ENCODE assay signal across 8 cellular contexts in genomic region chr17:17972126-17972951, GRCh38. TPM values are rescaled to one million over a fixed set of nuclear protein-coding genes. Genes with fewer than 3 reads are reported as not detected.
DNase-seq lines count a peak whose midpoint lies in the region; ATAC-seq and TF ChIP-seq lines count a peak whose summit lies in the region.

DRC3 (plus strand) TSS chr17:17972862; CDS start chr17:17977599, 4,737 bp downstream.
TOM1L2 (minus strand) TSS chr17:17972400; CDS start chr17:17972313, 87 bp downstream.

- intact Hi-C loops in CD4-positive, alpha-beta memory T cell (cut with micrococcal nuclease): loop anchor here (1.0 kb wide), 8 partner anchors 14 to 381 kb away; partner anchors contain the start of genes ALKBH5, ATPAF2, DRG2 and GID4
- intact Hi-C loops in right lobe of liver (cut with DNase I): no loop called here

- peak within 1 kb of the TSS; percentile 87 to 98 (median 97) for H3K27ac Mint-ChIP-seq in CD4-positive, alpha-beta memory T cell
- H3K27ac Mint-ChIP-seq in activated CD4-positive, alpha-beta memory T cell treated with anti-CD3 and anti-CD28 coated beads, Interleukin-2, amount 10 ng/mL, durations not matched to agents 7 days and 5 days: peak within 1 kb of the TSS; percentile 83

- TF ChIP-seq POLR2A in right lobe of liver (IDR thresholded peaks at IDR 0.05): peak; percentile 73

- H3K4me1 ChIP-seq in CD4-positive, alpha-beta memory T cell (ENCODE audit: insufficient read depth, low read length): peaks cover 25% of the 10 kb centered on the region
- H3K4me1 ChIP-seq in duodenal mucosa (ENCODE audit: control insufficient read depth in 1 of 2, insufficient read depth in 2 of 2, low read length in 2 of 2): peaks cover 19% of the 10 kb centered on the region in 2 donors
- H3K4me1 ChIP-seq in right lobe of liver: peaks cover 0 to 18% (median 0%) of the 10 kb centered on the region in 4 donors

- peak; percentile 93 for ATAC-seq in GM19455 (IDR thresholded peaks at IDR 0.05; ENCODE audit: unreplicated experiment)
- ATAC-seq in right lobe of liver: peak; percentile 96 to 98 (median 97)

- H3K9me3 ChIP-seq in CD4-positive, alpha-beta memory T cell (ENCODE audit: control insufficient read depth in 1 of 2, low read length in 2 of 2): no peaks in the 10 kb centered on the region
- H3K9me3 ChIP-seq in duodenal mucosa (ENCODE audit: control insufficient read depth in 1 of 2, low read length in 2 of 2): no peaks in the 10 kb centered on the region
- no peaks in the 10 kb centered on the region for H3K9me3 ChIP-seq in right lobe of liver

- WGBS in right lobe of liver (ENCODE audit: insufficient coverage, low coverage, low lambda C conversion rate, missing lambda C conversion rate): under 1% methylated on average over 22 of the region's 59 CpGs

- no peaks in the 10 kb centered on the region for H3K27me3 Mint-ChIP-seq in CD4-positive, alpha-beta memory T cell
- no peaks in the 10 kb centered on the region for H3K27me3 Mint-ChIP-seq in activated CD4-positive, alpha-beta memory T cell treated with anti-CD3 and anti-CD28 coated beads, Interleukin-2, amount 10 ng/mL, durations not matched to agents 7 days and 5 days

- peak within 1 kb of the TSS; percentile 44 to 68 for H3K4me3 ChIP-seq in CD4-positive, alpha-beta memory T cell (ENCODE audit: low read length in 2 of 2)
- H3K4me3 ChIP-seq in duodenal mucosa (ENCODE audit: low read depth in 1 of 2, low read length in 2 of 2) (peak within 1 kb of the TSS; percentile 86 to 91), right lobe of liver (peak within 1 kb of the TSS; percentile 92 to 95 (median 93))

- peak within 1 kb of the TSS; percentile 92 to 98 (median 96) for H3K4me3 Mint-ChIP-seq in CD4-positive, alpha-beta memory T cell
- H3K4me3 Mint-ChIP-seq in activated CD4-positive, alpha-beta memory T cell treated with anti-CD3 and anti-CD28 coated beads, Interleukin-2, amount 10 ng/mL, durations not matched to agents 7 days and 5 days: peak within 1 kb of the TSS; percentile 93

- H3K27me3 ChIP-seq in CD4-positive, alpha-beta memory T cell (ENCODE audit: insufficient read depth, low read length): no peaks in the 10 kb centered on the region
- H3K27me3 ChIP-seq in duodenal mucosa (ENCODE audit: control insufficient read depth in 1 of 2, insufficient read depth in 2 of 2, low read length in 2 of 2) (no peaks in the 10 kb centered on the region), right lobe of liver (no peaks in the 10 kb centered on the region)

- H3K9ac ChIP-seq in duodenal mucosa (ENCODE audit: low read depth in 1 of 2, low read length in 2 of 2): peak within 1 kb of the TSS; percentile 74 to 80

- POLR2A ChIA-PET in CD4-positive, alpha-beta memory T cell (lab: Charles Lee; ENCODE audit: partially characterized antibody): interaction anchor here (0.7 to 7.0 kb wide), 18 partner anchors 9 to 666 kb away, joined by 3 to 122 read pairs (median 4); partner anchors contain the start of genes ALKBH5 and DRG2
- POLR2A ChIA-PET in activated CD4-positive, alpha-beta memory T cell treated with anti-CD3 and anti-CD28 coated beads, Interleukin-2, amount 10 ng/mL, durations not matched to agents 7 days and 5 days (lab: Charles Lee): interaction anchor here (0.7 to 5.1 kb wide), 16 partner anchors 9 to 211 kb away, joined by 3 to 102 read pairs (median 4); partner anchors contain the start of genes ALKBH5, ATPAF2 and SREBF1

- CTCF ChIA-PET in CD4-positive, alpha-beta memory T cell (lab: Charles Lee; ENCODE audit: partially characterized antibody): interaction anchor here (0.8 to 1.6 kb wide), 8 partner anchors 13 to 82 kb away, joined by 3 to 6 read pairs (median 5); no protein-coding TSS in a partner anchor
- CTCF ChIA-PET in activated CD4-positive, alpha-beta memory T cell treated with anti-CD3 and anti-CD28 coated beads, Interleukin-2, amount 10 ng/mL, durations not matched to agents 7 days and 5 days (lab: Charles Lee): interaction anchor here (0.5 to 2.4 kb wide), 7 partner anchors 10 to 81 kb away, joined by 3 to 37 read pairs (median 6); no protein-coding TSS in a partner anchor

- peak; percentile 100 for DNase-seq in CD4-positive, alpha-beta memory T cell
- peak; percentile 100 for DNase-seq in HK-2 (ENCODE audit: unreplicated experiment)
- DNase-seq in NCI-H82 treated with DMSO at 0.1 percent for 48 hours (lab: John Stamatoyannopoulos, UW; ENCODE audit: unreplicated experiment): peak; percentile 100
- DNase-seq in activated CD4-positive, alpha-beta memory T cell treated with anti-CD3 and anti-CD28 coated beads, Interleukin-2, amount 10 ng/mL, durations not matched to agents 7 days and 5 days: peak; percentile 100
- peak; percentile 100 for DNase-seq in right lobe of liver
- peak; percentile 100 for DNase-seq in stimulated activated CD4-positive, alpha-beta T cell treated with anti-CD3 and anti-CD28 coated beads, Interleukin-4, amount 100 ng/mL, for 24 hours

- no peaks in the 10 kb centered on the region for H3K36me3 ChIP-seq in CD4-positive, alpha-beta memory T cell (ENCODE audit: insufficient read depth, low read length)
- no peaks in the 10 kb centered on the region for H3K36me3 ChIP-seq in duodenal mucosa (ENCODE audit: control insufficient read depth in 1 of 2, insufficient read depth in 2 of 2, low read length in 2 of 2)
- H3K36me3 ChIP-seq in right lobe of liver: no peaks in the 10 kb centered on the region

- peak in 3 of 4 donors; percentile 17 to 33 (median 24) for TF ChIP-seq CTCF in right lobe of liver (IDR thresholded peaks at IDR 0.05)

- H3K27ac ChIP-seq in CD4-positive, alpha-beta memory T cell (ENCODE audit: low read depth, low read length): peak within 1 kb of the TSS; percentile 82
- peak within 1 kb of the TSS; percentile 74 for H3K27ac ChIP-seq in duodenal mucosa (ENCODE audit: low read depth, low read length)
- H3K27ac ChIP-seq in right lobe of liver: peak within 1 kb of the TSS; percentile 63 to 87 (median 81)

- H3K9me3 Mint-ChIP-seq in CD4-positive, alpha-beta memory T cell: no peaks in the 10 kb centered on the region
- no peaks in the 10 kb centered on the region for H3K9me3 Mint-ChIP-seq in activated CD4-positive, alpha-beta memory T cell treated with anti-CD3 and anti-CD28 coated beads, Interleukin-2, amount 10 ng/mL, durations not matched to agents 7 days and 5 days

- H3K4me1 Mint-ChIP-seq in CD4-positive, alpha-beta memory T cell: peaks cover 23 to 51% (median 36%) of the 10 kb centered on the region in 4 donors
- H3K4me1 Mint-ChIP-seq in activated CD4-positive, alpha-beta memory T cell treated with anti-CD3 and anti-CD28 coated beads, Interleukin-2, amount 10 ng/mL, durations not matched to agents 7 days and 5 days: peaks cover 42% of the 10 kb centered on the region

- peaks cover 0 to 4% of the 10 kb centered on the region in 2 donors for H3K36me3 Mint-ChIP-seq in CD4-positive, alpha-beta memory T cell
- peaks cover 2% of the 10 kb centered on the region for H3K36me3 Mint-ChIP-seq in activated CD4-positive, alpha-beta memory T cell treated with anti-CD3 and anti-CD28 coated beads, Interleukin-2, amount 10 ng/mL, durations not matched to agents 7 days and 5 days (ENCODE audit: low read depth)

RNA-seq across cellular contexts. Expression of gene DRC3, which starts in this region (rescaled TPM):
- total RNA-seq in CD4-positive, alpha-beta memory T cell: under 1 TPM; 0.64 to 0.67 TPM
- polyA plus RNA-seq in CD4-positive, alpha-beta memory T cell: under 1 TPM in 1 of 2 donors, not detected in 1; 0.24 TPM
- not detected for total RNA-seq in activated CD4-positive, alpha-beta memory T cell treated with anti-CD3 and anti-CD28 coated beads, Interleukin-2, amount 10 ng/mL, durations not matched to agents 7 days and 5 days
- under 1 TPM; 0.25 to 0.98 (median 0.72) TPM for total RNA-seq in right lobe of liver

RNA-seq across cellular contexts. Expression of gene TOM1L2, which starts in this region (rescaled TPM):
- total RNA-seq in CD4-positive, alpha-beta memory T cell: 10 to 100 TPM; 59.4 to 63.1 TPM
- polyA plus RNA-seq in CD4-positive, alpha-beta memory T cell: 10 to 100 TPM in 1 of 2 donors, 1 to 10 TPM in 1; 1.6 to 12.0 TPM
- 10 to 100 TPM; 29.3 to 30.3 TPM for total RNA-seq in activated CD4-positive, alpha-beta memory T cell treated with anti-CD3 and anti-CD28 coated beads, Interleukin-2, amount 10 ng/mL, durations not matched to agents 7 days and 5 days
- 10 to 100 TPM; 13.5 to 21.2 (median 16.0) TPM for total RNA-seq in right lobe of liver

Comparison
In these comparisons a context has a peak if more than half of its experiments do, and no peak if none do; other contexts are left out.
1. Peak in every context shown above with its lines: DNase-seq, ATAC-seq, H3K4me3 ChIP-seq and H3K27ac ChIP-seq.